Comparison of ENCODE assay signal across 24 cellular contexts in the genomic region with DNA sequence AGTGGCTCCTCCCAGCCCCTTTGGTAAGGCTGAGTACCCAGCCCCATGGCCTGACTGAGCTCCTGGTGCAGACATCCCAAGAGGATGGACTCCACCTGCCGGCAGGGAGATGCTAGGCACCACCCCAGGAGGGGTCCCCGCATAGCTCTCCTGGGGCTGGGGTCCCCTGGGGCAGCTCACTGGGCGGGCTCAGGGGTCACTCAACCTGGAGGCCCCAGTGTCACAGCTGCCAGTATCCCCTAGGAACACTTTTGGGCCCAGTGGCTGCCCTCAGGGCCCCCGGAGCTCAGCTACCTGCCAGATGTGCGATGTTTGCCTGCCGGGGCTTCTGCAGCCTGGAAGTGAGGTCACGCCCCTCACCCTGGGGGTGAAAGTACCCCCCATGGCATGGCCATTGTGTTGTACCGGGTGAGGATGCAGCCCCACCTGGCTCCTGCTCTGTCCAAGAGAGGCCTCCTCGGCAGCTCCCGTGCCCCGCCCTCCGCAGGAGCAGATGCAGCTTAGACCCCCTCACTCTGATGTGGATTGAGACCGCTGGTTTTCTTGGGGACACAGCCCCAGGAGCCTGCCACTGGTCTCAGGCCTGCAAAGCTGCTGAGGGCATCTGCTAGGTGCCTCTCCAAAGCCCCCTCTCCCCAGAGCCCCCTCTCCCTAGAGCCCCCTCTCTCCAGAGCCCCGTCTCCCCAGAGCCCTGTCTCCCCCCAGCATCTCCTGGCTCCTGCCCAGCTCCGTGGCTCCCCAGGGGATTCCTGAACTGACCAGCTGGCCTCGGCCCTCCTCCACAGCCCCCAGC. TPM values are rescaled to one million over a fixed set of nuclear protein-coding genes. Genes with fewer than 3 reads are reported as not detected.
DNase-seq lines count a peak whose midpoint lies in the region; ATAC-seq, FAIRE-seq and TF ChIP-seq lines count a peak whose summit lies in the region.
"Had no signal": no experiment of that assay in that cellular context is flagged by ENCODE, and none has a peak within 500 bp of the region (broad histone marks: within the 10 kb centered on the region; RNA-seq: fewer than 3 reads in every experiment).

No MANE protein-coding gene starts in this region.

- H3K27ac ChIP-seq in AG04450 (ENCODE audit: low read depth, low read length) (no peak overlapping the region), K562 (ENCODE audit: extremely low read depth, low read depth, low read length) (no peak overlapping the region), kidney (ENCODE audit: low read depth in 2 of 2, low read length in 2 of 2) (no peak overlapping the region)

- H3K4me1 ChIP-seq in K562 (replicated peaks in 1 of 2; ENCODE audit: control insufficient read depth in 2 of 2, insufficient read depth in 2 of 2, low read length in 2 of 2) (peaks cover 0 to 57% of the 10 kb centered on the region in 2 experiments; a peak in 2 of 5 replicates), kidney (ENCODE audit: control insufficient read depth in 1 of 2, insufficient read depth in 1 of 2, low read depth in 1 of 2, low read length in 2 of 2) (no peaks in the 10 kb centered on the region)
- H3K4me1 ChIP-seq: breast epithelium, Caco-2 had no signal

- H3K9me3 ChIP-seq in AG04450 (ENCODE audit: control insufficient read depth, insufficient read depth, low read length) (no peaks in the 10 kb centered on the region; the same call in 1 of the 2 replicates), K562 (replicated peaks; ENCODE audit: control insufficient read depth, insufficient read depth, low read depth, low read length) (no peaks in the 10 kb centered on the region), kidney (ENCODE audit: control insufficient read depth in 1 of 2, low read length in 2 of 2) (no peaks in the 10 kb centered on the region)
- H3K9me3 ChIP-seq: breast epithelium, Caco-2 had no signal

- no peak for TF ChIP-seq POLR2A in K562 (conservative IDR thresholded peaks at IDR 0.05)

- H3K9me1 ChIP-seq in K562 (ENCODE audit: control insufficient read depth, insufficient read depth, low read length): no peaks in the 10 kb centered on the region

- TF ChIP-seq CTCF in AG04450 (IDR thresholded peaks at IDR 0.05; ENCODE audit: low read depth, low read length) (0 out of 2 replicates have a peak, but pooled peaks have one; percentile 14), K562 (IDR thresholded peaks at IDR 0.05 in 2 of 3, conservative IDR thresholded peaks at IDR 0.05 in 1 of 3; ENCODE audit: insufficient read depth in 2 of 3, low read depth in 1 of 3, low read length in 3 of 3) (peak; percentile 34 to 52 (median 42); a peak in 4 of 6 replicates), kidney (IDR thresholded peaks at IDR 0.05; ENCODE audit: borderline replicate concordance, extremely low read depth, insufficient read depth) (no peak)

- in situ Hi-C loops in K562 (cut with MboI): no loop called here

- H3K9ac ChIP-seq in K562 (ENCODE audit: insufficient read depth in 1 of 2, low read depth in 2 of 2, low read length in 2 of 2): no peak overlapping the region
- no peak overlapping the region for H3K9ac ChIP-seq in kidney (ENCODE audit: low read length in 2 of 2)

- H3K4me2 ChIP-seq in K562 (ENCODE audit: insufficient read depth, low read length): no peak overlapping the region

- no peak overlapping the region for H2AFZ ChIP-seq in K562 (ENCODE audit: low read depth, low read length)

- POLR2A ChIA-PET in AG04450 (lab: Yijun Ruan, JAX) (no interaction called here), K562 (lab: Yijun Ruan, JAX) (interaction anchor here (0.6 to 1.0 kb wide), 2 partner anchors 326 to 370 kb away, joined by 3 read pairs; no protein-coding TSS in a partner anchor)

- DNase-seq in AG04450 (ENCODE audit: low read depth, low spot score): no peak
- DNase-seq in H7: peak; percentile 94
- DNase-seq in K562 (ENCODE audit: extremely low read depth in 1 of 4, low spot score in 3 of 4): peak in 1 of 4 experiments; percentile 34
- DNase-seq in kidney: peak; percentile 66
- DNase-seq in NCI-H2196 (lab: John Stamatoyannopoulos, UW; ENCODE audit: unreplicated experiment): no peak
- no peak for DNase-seq in OCI-M2 (lab: John Stamatoyannopoulos, UW; ENCODE audit: unreplicated experiment)
- no peak for DNase-seq in kidney glomerular epithelial cell (lab: John Stamatoyannopoulos, UW)
- DNase-seq: activated CD8-positive, alpha-beta T cell treated with anti-CD3 and anti-CD28 coated beads for 36 hours; activated T-cell treated with anti-CD3 and anti-CD28 coated beads, Interleukin-2, amount 50 U/mL, for 48 hours; Caco-2; effector CD8-positive, alpha-beta T cell; hippocampal formation; Kasumi-1; left colon; NCI-H1436 treated with DMSO at 0.1 percent for 48 hours; NCI-H446; NK-92 treated with Interleukin-12 subunit alpha and Interleukin-12 subunit beta, amount 100 ng/mL, for 24 hours; occipital lobe; stimulated activated CD4-positive, alpha-beta T cell treated with anti-CD3 and anti-CD28 coated beads, Interleukin-4, amount 100 ng/mL, for 1 hour; substantia nigra; T-cell had no signal

- H3K79me2 ChIP-seq in K562 (ENCODE audit: control insufficient read depth, insufficient read depth, low read length): no peaks in the 10 kb centered on the region

- TF ChIP-seq EP300 in K562 (IDR thresholded peaks at IDR 0.05; ENCODE audit: low read length): no peak

- WGBS in K562 (ENCODE audit: insufficient coverage, low coverage, missing lambda C conversion rate): under 1% methylated on average over 13 of the region's 16 CpGs

- peaks cover 12% of the 10 kb centered on the region for H4K20me1 ChIP-seq in K562 (replicated peaks; ENCODE audit: control insufficient read depth, insufficient read depth, low read length)

- intact Hi-C loops in K562 (cut with micrococcal nuclease) (loop anchor here (2.0 kb wide), 1 partner anchor 88 kb away; no protein-coding TSS in a partner anchor), kidney (cut with DNase I) (no loop called here)

- H3K4me3 ChIP-seq in AG04450 (ENCODE audit: low read depth, low read length) (no peak overlapping the region), H7 (ENCODE audit: insufficient read depth, low read depth, low read length) (no peak overlapping the region), K562 (no peak overlapping the region), kidney (ENCODE audit: low read length in 2 of 2) (no peak overlapping the region)
- H3K4me3 ChIP-seq: breast epithelium had no signal

- no peaks in the 10 kb centered on the region for H3K27me3 ChIP-seq in AG04450 (ENCODE audit: control insufficient read depth, insufficient read depth, low read length)
- H3K27me3 ChIP-seq in H7 (ENCODE audit: control insufficient read depth, insufficient read depth, low read length): no peaks in the 10 kb centered on the region
- H3K27me3 ChIP-seq in K562 (ENCODE audit: control insufficient read depth in 2 of 2, insufficient read depth in 2 of 2, low read length in 2 of 2): peaks cover 0 to 21% of the 10 kb centered on the region in 2 experiments; a peak in 2 of 5 replicates
- H3K27me3 ChIP-seq: breast epithelium had no signal

- peak; percentile 68 for ATAC-seq in K562
- no peak for ATAC-seq in activated CD4-positive, CD25-positive, alpha-beta regulatory T cell treated with anti-CD3 and anti-CD28 coated beads, Interleukin-2, amount 50 U/mL, for 24 hours
- ATAC-seq: activated CD8-positive, alpha-beta T cell treated with anti-CD3 and anti-CD28 coated beads for 36 hours; left colon; T-cell had no signal

- no TSS peak for BruUV-seq in K562 (replicated peaks; lab: Mats Ljungman, UMichigan)

- FAIRE-seq in K562 (lab: Jason Lieb, UNC): no peak
- FAIRE-seq in kidney (lab: Jason Lieb, UNC): no peak

- H3K36me3 ChIP-seq in H7 (replicated peaks; ENCODE audit: control insufficient read depth, insufficient read depth, low read length) (no peaks in the 10 kb centered on the region; the same call in 1 of the 2 replicates), K562 (ENCODE audit: control insufficient read depth, insufficient read depth, low read length) (no peaks in the 10 kb centered on the region), kidney (ENCODE audit: control insufficient read depth in 1 of 2, insufficient read depth in 2 of 2, low read length in 2 of 2) (peaks cover 0 to 3% of the 10 kb centered on the region in 2 donors)
- H3K36me3 ChIP-seq: breast epithelium had no signal

- TF ChIP-seq RAD21 in K562 (CRISPR knock-in tag; conservative IDR thresholded peaks at IDR 0.05 in 1 of 2, IDR thresholded peaks at IDR 0.05 in 1 of 2): peak; percentile 14 to 46; a peak in 3 of 4 replicates

- CTCF ChIA-PET in AG04450 (lab: Charles Lee) (interaction anchor here (1.6 to 3.0 kb wide), 3 partner anchors 8 to 89 kb away, joined by 4 to 10 read pairs (median 5); no protein-coding TSS in a partner anchor), K562 (lab: Yijun Ruan, JAX; ENCODE audit: low intra/inter-chr PET ratio) (no interaction called here)

RNA-seq across cellular contexts. Expression of gene HGFAC, which starts 6.7 kb away (rescaled TPM):
- polyA plus RNA-seq in AG04450 (2011; rRNA removed) (0.05 TPM in 1 of 2 replicates, not detected in the other), K562 (2011; rRNA removed) (not detected in 2 replicates), K562 (2014; fragmentation: Illumina TruSeq; extraction: Trizol) (not detected in 2 replicates), K562 (2014; fragmentation: Nextera tagmentation; extraction: Ambion mirVana) (not detected), K562 (2014; rRNA removed) (0.13 TPM in 1 of 2 replicates, not detected in the other), kidney (ENCODE audit: insufficient read depth, low read depth, low replicate concordance) (0.86 TPM)
- not detected in 2 replicates for polyA minus RNA-seq in AG04450 (2011; rRNA and poly(A)+ RNA removed)
- total RNA-seq in H7 (2014; rRNA removed; shearing (Covaris generic)): 0.03 and 1.1 TPM in 2 replicates
- total RNA-seq in K562 (2011; cell fraction: chromatin; rRNA removed; ENCODE audit: low replicate concordance): not detected in 2 replicates
- not detected in 2 replicates for total RNA-seq in K562 (2011; cell fraction: nucleolus; rRNA removed)
- not detected in 2 replicates for total RNA-seq in K562 (2011; cell fraction: nucleoplasm; rRNA removed)
- total RNA-seq in K562 (2014; rRNA removed) (not detected in 2 replicates), K562 (2014; rRNA removed; fragmentation: Illumina TruSeq; extraction: Trizol) (not detected in 2 replicates), K562 (2015; rRNA removed; fragmentation: Illumina TruSeq; extraction: Trizol) (not detected in 2 replicates), K562 (2021) (0.09 TPM in 1 of 2 replicates, not detected in the other), kidney (1.6 TPM)
- not detected in 2 replicates for polyA plus RNA-seq in K562 (2011; cell fraction: cytosol; rRNA removed)
- polyA plus RNA-seq in K562 (2011; cell fraction: nucleus; rRNA removed): 0.15 and 0.53 TPM in 2 replicates
- polyA plus RNA-seq in K562 (2012): not detected in 2 replicates
- not detected in 2 replicates for polyA minus RNA-seq in K562 (2011; rRNA and poly(A)+ RNA removed)
- not detected in 2 replicates for polyA minus RNA-seq in K562 (2011; cell fraction: cytosol; rRNA and poly(A)+ RNA removed)
- not detected in 2 replicates for polyA minus RNA-seq in K562 (2011; cell fraction: nucleus; rRNA and poly(A)+ RNA removed)
- total RNA-seq: activated CD8-positive, alpha-beta T cell treated with anti-CD3 and anti-CD28 coated beads for 36 hours; G401; left colon had no signal

RNA-seq across cellular contexts. Expression of gene DOK7, which starts 28.0 kb away (rescaled TPM):
- not detected in 2 replicates for polyA plus RNA-seq in AG04450 (2011; rRNA removed)
- not detected in 2 replicates for polyA minus RNA-seq in AG04450 (2011; rRNA and poly(A)+ RNA removed)
- total RNA-seq in H7 (2014; rRNA removed; shearing (Covaris generic)): 0.22 and 0.73 TPM in 2 replicates
- not detected in 2 replicates for total RNA-seq in K562 (2011; cell fraction: chromatin; rRNA removed; ENCODE audit: low replicate concordance)
- total RNA-seq in K562 (2011; cell fraction: nucleolus; rRNA removed): not detected in 2 replicates
- not detected in 2 replicates for total RNA-seq in K562 (2011; cell fraction: nucleoplasm; rRNA removed)
- not detected in 2 replicates for total RNA-seq in K562 (2014; rRNA removed)
- total RNA-seq in K562 (2014; rRNA removed; fragmentation: Illumina TruSeq; extraction: Trizol): not detected in 2 replicates
- not detected in 2 replicates for total RNA-seq in K562 (2015; rRNA removed; fragmentation: Illumina TruSeq; extraction: Trizol)
- not detected in 2 replicates for total RNA-seq in K562 (2021)
- polyA plus RNA-seq in K562 (2011; rRNA removed): not detected in 2 replicates
- polyA plus RNA-seq in K562 (2011; cell fraction: cytosol; rRNA removed): not detected in 2 replicates
- not detected in 2 replicates for polyA plus RNA-seq in K562 (2011; cell fraction: nucleus; rRNA removed)
- not detected in 2 replicates for polyA plus RNA-seq in K562 (2012)
- not detected in 2 replicates for polyA plus RNA-seq in K562 (2014; fragmentation: Illumina TruSeq; extraction: Trizol)
- polyA plus RNA-seq in K562 (2014; fragmentation: Nextera tagmentation; extraction: Ambion mirVana): not detected
- not detected in 2 replicates for polyA plus RNA-seq in K562 (2014; rRNA removed)
- polyA minus RNA-seq in K562 (2011; rRNA and poly(A)+ RNA removed): not detected in 2 replicates
- polyA minus RNA-seq in K562 (2011; cell fraction: cytosol; rRNA and poly(A)+ RNA removed): not detected in 2 replicates
- polyA minus RNA-seq in K562 (2011; cell fraction: nucleus; rRNA and poly(A)+ RNA removed): not detected in 2 replicates
- 7.0 TPM for total RNA-seq in kidney
- 1.2 TPM for polyA plus RNA-seq in kidney (ENCODE audit: insufficient read depth, low read depth, low replicate concordance)
- total RNA-seq: activated CD8-positive, alpha-beta T cell treated with anti-CD3 and anti-CD28 coated beads for 36 hours; G401; occipital lobe had no signal

Comparison
In these comparisons a context has a peak if more than half of its experiments do, and no peak if none do; other contexts are left out.
1. DNase-seq: peak in H7 (single experiment) and kidney (single experiment); none in AG04450 (single experiment), NCI-H2196 (single experiment), OCI-M2 (single experiment) and kidney glomerular epithelial cell (single experiment).